Comparison of ENCODE assay signal across 16 cellular contexts in genomic region chr2:237354930-237355329, GRCh38. TPM values are rescaled to one million over a fixed set of nuclear protein-coding genes. Genes with fewer than 3 reads are reported as not detected.
A peak's percentile ranks its signal among the peaks of the same experiment; 100 is the strongest.
DNase-seq lines count a peak whose midpoint lies in the region; TF ChIP-seq lines count a peak whose summit lies in the region.
"Had no signal": no experiment of that assay in that cellular context is flagged by ENCODE, and none has a peak within 500 bp of the region (broad histone marks: within the 10 kb centered on the region; RNA-seq: fewer than 3 reads in every experiment).

No MANE protein-coding gene starts in this region.

- H2BK12ac ChIP-seq in trophoblast cell (ENCODE audit: low read length) = peak overlapping the region; percentile 97

- no peaks in the 10 kb centered on the region for H3K9me3 ChIP-seq in adipocyte (ENCODE audit: control insufficient read depth, low read length)
- H3K9me3 ChIP-seq in trophoblast cell (ENCODE audit: insufficient read depth, low read depth, low read length) = no peaks in the 10 kb centered on the region
- H3K9me3 ChIP-seq in hepatocyte (ENCODE audit: low read depth) = no peaks in the 10 kb centered on the region

- H3K23ac ChIP-seq in trophoblast cell (ENCODE audit: low read length) = no peak overlapping the region

- H3K36me3 ChIP-seq in BJ (ENCODE audit: control insufficient read depth, insufficient read depth, low read length) (peaks cover 47% of the 10 kb centered on the region), adipocyte (ENCODE audit: control insufficient read depth, insufficient read depth, low read length, severe bottlenecking) (peaks cover 100% of the 10 kb centered on the region), trophoblast cell (ENCODE audit: control insufficient read depth in 1 of 2, insufficient read depth in 2 of 2, low read length in 2 of 2) (peaks cover 34 to 36% of the 10 kb centered on the region in 2 experiments), hepatocyte (replicated peaks; ENCODE audit: insufficient read depth, low read depth) (no peaks in the 10 kb centered on the region)

- H3K18ac ChIP-seq in trophoblast cell (ENCODE audit: low read length) = peak overlapping the region; percentile 26

- H3K4ac ChIP-seq in trophoblast cell (ENCODE audit: low read depth, low read length) = peak overlapping the region; percentile 24

- no CpG with 5 or more reads among the region's 6 CpGs for WGBS in trophoblast cell (ENCODE audit: extremely low coverage, insufficient coverage, insufficient read length)
- 87% methylated on average over 6 of the region's 6 CpGs for WGBS in hepatocyte (ENCODE audit: low lambda C conversion rate, missing lambda C conversion rate)

- H2BK120ac ChIP-seq in trophoblast cell (ENCODE audit: insufficient read depth, low read length, poor library complexity) = peak overlapping the region; percentile 88

- H3K9ac ChIP-seq in adipocyte (ENCODE audit: low read length) (no peak overlapping the region), trophoblast cell (ENCODE audit: low read length) (no peak overlapping the region)

- peak overlapping the region; percentile 8 for H4K12ac ChIP-seq in trophoblast cell (ENCODE audit: low read depth, low read length)

- H3K4me3 ChIP-seq in BJ (ENCODE audit: low read depth, low read length) = no peak overlapping the region
- no peak overlapping the region for H3K4me3 ChIP-seq in adipocyte (ENCODE audit: low read length)
- H3K4me3 ChIP-seq in fibroblast of mammary gland (ENCODE audit: control insufficient read depth, low read depth, low read length) = no peak overlapping the region
- no peak overlapping the region for H3K4me3 ChIP-seq in trophoblast cell (ENCODE audit: low read depth, low read length)
- no peak overlapping the region for H3K4me3 ChIP-seq in hepatocyte

- 0 out of 2 replicates have a peak, but pooled peaks have one; percentile 2 for TF ChIP-seq CTCF in BJ (IDR thresholded peaks at IDR 0.05; ENCODE audit: insufficient read depth, low read depth, low read length)
- no peak for TF ChIP-seq CTCF in fibroblast of mammary gland (conservative IDR thresholded peaks at IDR 0.05; ENCODE audit: control insufficient read depth, insufficient read depth, low read depth, low read length)
- TF ChIP-seq CTCF in hepatocyte (IDR thresholded peaks at IDR 0.05; ENCODE audit: poor library complexity) = no peak

- no peak overlapping the region for H2AFZ ChIP-seq in trophoblast cell (ENCODE audit: insufficient read depth, low read length, poor library complexity)
- no peak overlapping the region for H2AFZ ChIP-seq in hepatocyte

- CTCF ChIA-PET in BJ (lab: Yijun Ruan, JAX) = interaction anchor here (1.3 kb wide), 1 partner anchor 55 kb away, joined by 4 read pairs; no protein-coding TSS in a partner anchor

- H3K4me1 ChIP-seq in adipocyte (ENCODE audit: control insufficient read depth, insufficient read depth, low read length) (peaks cover 55% of the 10 kb centered on the region), trophoblast cell (ENCODE audit: control insufficient read depth in 1 of 2, insufficient read depth in 2 of 2, low read length in 2 of 2) (peaks cover 27 to 41% of the 10 kb centered on the region in 2 experiments), hepatocyte (ENCODE audit: insufficient read depth) (peaks cover 4% of the 10 kb centered on the region)

- peak overlapping the region; percentile 84 for H4K91ac ChIP-seq in trophoblast cell (ENCODE audit: low read depth, low read length)

- peak overlapping the region; percentile 92 for H2AK5ac ChIP-seq in trophoblast cell (ENCODE audit: low read length)

- H2BK5ac ChIP-seq in trophoblast cell (ENCODE audit: low read depth, low read length, poor library complexity) = peak overlapping the region; percentile 78

- peak overlapping the region; percentile 73 for H3K14ac ChIP-seq in trophoblast cell (ENCODE audit: low read length)

- H4K20me1 ChIP-seq in hepatocyte (ENCODE audit: insufficient read depth, poor library complexity, severe bottlenecking) = no peaks in the 10 kb centered on the region

- H3K79me1 ChIP-seq in trophoblast cell (ENCODE audit: low read length) = peaks cover 32% of the 10 kb centered on the region

- DNase-seq in BJ (ENCODE audit: low read depth) (peak; percentile 57), adipocyte (ENCODE audit: low read depth) (peak; percentile 15), fibroblast of mammary gland (ENCODE audit: low read depth) (peak; percentile 87), trophoblast cell (peak; percentile 18 to 44), hepatocyte (ENCODE audit: low spot score) (no peak), nucleus accumbens (lab: John Stamatoyannopoulos, UW) (no peak), SKM-1 (lab: John Stamatoyannopoulos, UW; ENCODE audit: unreplicated experiment) (no peak), COR-L47 (lab: John Stamatoyannopoulos, UW) (no peak)
- DNase-seq: activated CD4-positive, alpha-beta T cell treated with anti-CD3 and anti-CD28 coated beads, Interleukin-2, amount 10 ng/mL, durations not matched to agents 24 days and 14 days; CD4-positive, alpha-beta memory T cell; central memory CD4-positive, alpha-beta T cell; MM.1S; NCI-H2171 treated with DMSO at 0.1 percent for 48 hours; stimulated activated CD4-positive, alpha-beta T cell treated with anti-CD3 and anti-CD28 coated beads, Interleukin-1b, Interleukin-23, amount 100 ng/mL, for 48 hours; stimulated activated naive B cell treated with anti-CD40 and anti-IgM and Interleukin-4, amounts not matched to agents 10 μg/mL and 1 μg/mL and 100 μg/mL, for 72 hours; T-cell had no signal

- H3K79me2 ChIP-seq in trophoblast cell (ENCODE audit: control insufficient read depth, insufficient read depth, low read length, poor library complexity) (peaks cover 3% of the 10 kb centered on the region), hepatocyte (no peaks in the 10 kb centered on the region)

- H4K8ac ChIP-seq in trophoblast cell (ENCODE audit: low read depth, low read length) = peak overlapping the region; percentile 80

- H3K27me3 ChIP-seq in BJ (ENCODE audit: control insufficient read depth, insufficient read depth, low read length) (no peaks in the 10 kb centered on the region), adipocyte (replicated peaks; ENCODE audit: control insufficient read depth, insufficient read depth, low read length) (no peaks in the 10 kb centered on the region), trophoblast cell (ENCODE audit: insufficient read depth, low read length) (no peaks in the 10 kb centered on the region), hepatocyte (no peaks in the 10 kb centered on the region)

- H3K4me2 ChIP-seq in trophoblast cell (ENCODE audit: low read length) (no peak overlapping the region), hepatocyte (no peak overlapping the region)

- POLR2A ChIA-PET in BJ (lab: Charles Lee) = no interaction called here

- H3K27ac ChIP-seq in trophoblast cell (ENCODE audit: low read depth, low read length) (peak overlapping the region; percentile 77), hepatocyte (no peak overlapping the region)

- no peaks in the 10 kb centered on the region for H3K9me2 ChIP-seq in hepatocyte (replicated peaks; ENCODE audit: insufficient read depth)

RNA-seq across cellular contexts. Expression of gene COL6A3, which starts 59.0 kb away (rescaled TPM):
- polyA plus RNA-seq in BJ (2011; rRNA removed) = 522 and 695 TPM in 2 replicates
- polyA minus RNA-seq in BJ (2011; rRNA and poly(A)+ RNA removed) = 839 and 1,058 TPM in 2 replicates
- 81.7 and 90.1 TPM in 2 replicates for polyA plus RNA-seq in trophoblast cell (2013)
- 158 and 250 TPM in 2 replicates for total RNA-seq in hepatocyte
- polyA plus RNA-seq in hepatocyte = 70.7 and 80.7 TPM in 2 replicates

Comparison
In these comparisons a context has a peak if more than half of its experiments do, and no peak if none do; other contexts are left out.
1. DNase-seq: peak in BJ (single experiment), adipocyte (single experiment), fibroblast of mammary gland (single experiment) and trophoblast cell (2 of 2); none in hepatocyte (single experiment), nucleus accumbens (0 of 56), SKM-1 (single experiment) and COR-L47 (single experiment).